Comparison of ENCODE assay signal across 10 cellular contexts in the genomic region with DNA sequence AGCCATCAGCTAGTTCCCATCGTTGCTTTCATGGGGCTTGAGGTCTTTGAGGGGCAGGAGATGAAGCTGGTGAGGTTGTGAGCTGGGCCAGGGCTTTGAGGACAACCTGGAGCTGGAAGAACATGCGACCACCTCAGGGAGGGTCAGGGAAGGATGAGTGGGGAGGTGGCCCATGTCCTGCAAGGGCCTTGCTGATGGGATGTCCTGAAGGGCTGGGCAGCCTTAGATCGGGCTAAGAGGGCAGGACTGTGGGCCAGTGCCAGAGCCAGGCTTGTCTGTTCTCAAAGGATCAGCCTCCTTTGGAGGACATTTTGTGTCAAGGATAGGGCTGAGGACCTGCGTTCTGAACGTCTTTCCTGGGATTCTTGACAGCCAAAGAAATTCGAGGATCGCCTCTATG. TPM values are rescaled to one million over a fixed set of nuclear protein-coding genes. Genes with fewer than 3 reads are reported as not detected.
A peak's percentile ranks its signal among the peaks of the same experiment; 100 is the strongest.
DNase-seq lines count a peak whose midpoint lies in the region; ATAC-seq and TF ChIP-seq lines count a peak whose summit lies in the region.
"Had no signal": no experiment of that assay in that cellular context is flagged by ENCODE, and none has a peak within 500 bp of the region (broad histone marks: within the 10 kb centered on the region; RNA-seq: fewer than 3 reads in every experiment).

No MANE protein-coding gene starts in this region.

- peaks cover 33% of the 10 kb centered on the region for H3K36me3 Mint-ChIP-seq in activated T-cell treated with anti-CD3 and anti-CD28 coated beads, Interleukin-2, amount 50 U/mL, for 24 hours (ENCODE audit: low read depth)
- H3K36me3 Mint-ChIP-seq in central memory CD8-positive, alpha-beta T cell (ENCODE audit: insufficient read depth), result peaks cover 10% of the 10 kb centered on the region
- peaks cover 30% of the 10 kb centered on the region for H3K36me3 Mint-ChIP-seq in mesothelial cell of epicardium

- 87 to 94% methylated on average over 5 to 7 of the region's 7 CpGs for WGBS in thyroid gland, 2 donors

- H3K27me3 ChIP-seq in thoracic aorta (replicated peaks; ENCODE audit: insufficient read depth) (no peaks in the 10 kb centered on the region), thyroid gland (no peaks in the 10 kb centered on the region), MG63 (no peaks in the 10 kb centered on the region)
- H3K27me3 ChIP-seq: hepatocyte had no signal

- peak overlapping the region; percentile 69 for H3K4me3 Mint-ChIP-seq in activated T-cell treated with anti-CD3 and anti-CD28 coated beads, Interleukin-2, amount 50 U/mL, for 24 hours
- H3K4me3 Mint-ChIP-seq in central memory CD8-positive, alpha-beta T cell, result peak overlapping the region; percentile 83
- no peak overlapping the region for H3K4me3 Mint-ChIP-seq in mesothelial cell of epicardium

- intact Hi-C loops in thyroid gland (cut with DNase I), result no loop called here

- H3K27ac Mint-ChIP-seq in activated T-cell treated with anti-CD3 and anti-CD28 coated beads, Interleukin-2, amount 50 U/mL, for 24 hours, result peak overlapping the region; percentile 83
- H3K27ac Mint-ChIP-seq in central memory CD8-positive, alpha-beta T cell (ENCODE audit: low read depth), result peak overlapping the region; percentile 80
- peak overlapping the region; percentile 45 for H3K27ac Mint-ChIP-seq in mesothelial cell of epicardium

- peaks cover 36% of the 10 kb centered on the region for H3K36me3 ChIP-seq in thoracic aorta
- H3K36me3 ChIP-seq in thyroid gland, result peaks cover 35 to 36% of the 10 kb centered on the region in 2 donors
- H3K36me3 ChIP-seq in MG63, result peaks cover 60% of the 10 kb centered on the region

- H3K4me1 ChIP-seq in thoracic aorta (ENCODE audit: control insufficient read depth in 1 of 2, low read depth in 2 of 2) (peaks cover 5 to 15% of the 10 kb centered on the region in 2 donors), thyroid gland (peaks cover 0 to 4% of the 10 kb centered on the region in 2 donors)

- no peaks in the 10 kb centered on the region for H3K27me3 Mint-ChIP-seq in activated T-cell treated with anti-CD3 and anti-CD28 coated beads, Interleukin-2, amount 50 U/mL, for 24 hours
- no peaks in the 10 kb centered on the region for H3K27me3 Mint-ChIP-seq in central memory CD8-positive, alpha-beta T cell
- no peaks in the 10 kb centered on the region for H3K27me3 Mint-ChIP-seq in mesothelial cell of epicardium (ENCODE audit: low read depth)

- H3K27ac ChIP-seq in thoracic aorta (peak overlapping the region; percentile 91 to 95), thyroid gland (peak overlapping the region in 1 of 3 donors; percentile 65)
- H3K27ac ChIP-seq: hepatocyte had no signal

- ATAC-seq in central memory CD8-positive, alpha-beta T cell (replicated peaks; ENCODE audit: extremely low read depth, poor library complexity, severe bottlenecking), result no peak
- ATAC-seq in thoracic aorta (ENCODE audit: insufficient number of reproducible peaks, low FRiP score, low read depth), result no peak

- H3K9me3 Mint-ChIP-seq in activated T-cell treated with anti-CD3 and anti-CD28 coated beads, Interleukin-2, amount 50 U/mL, for 24 hours, result no peaks in the 10 kb centered on the region
- H3K9me3 Mint-ChIP-seq in central memory CD8-positive, alpha-beta T cell, result no peaks in the 10 kb centered on the region
- H3K9me3 Mint-ChIP-seq in mesothelial cell of epicardium, result no peaks in the 10 kb centered on the region

- H3K4me1 Mint-ChIP-seq in activated T-cell treated with anti-CD3 and anti-CD28 coated beads, Interleukin-2, amount 50 U/mL, for 24 hours (ENCODE audit: low read depth), result peaks cover 23% of the 10 kb centered on the region
- peaks cover 9% of the 10 kb centered on the region for H3K4me1 Mint-ChIP-seq in central memory CD8-positive, alpha-beta T cell
- H3K4me1 Mint-ChIP-seq in mesothelial cell of epicardium, result peaks cover 9% of the 10 kb centered on the region

- no peak for DNase-seq in activated T-cell treated with anti-CD3 and anti-CD28 coated beads, Interleukin-2, amount 50 U/mL, for 24 hours
- DNase-seq in activated T-cell treated with anti-CD3 and anti-CD28 coated beads for 4 hours (no peak), mesothelial cell of epicardium (ENCODE audit: low spot score in 2 of 2, unreplicated experiment in 2 of 2) (no peak), thoracic aorta (ENCODE audit: low spot score) (no peak), thyroid gland (no peak), NCI-H1417 (lab: John Stamatoyannopoulos, UW) (no peak), MG63 (no peak)
- DNase-seq in central memory CD8-positive, alpha-beta T cell (ENCODE audit: low spot score in 2 of 2), result no peak
- DNase-seq: NK-92 treated with Interleukin-12 subunit alpha and Interleukin-12 subunit beta, amount 100 ng/mL, for 24 hours had no signal

- peak overlapping the region; percentile 89 for H3K4me3 ChIP-seq in thoracic aorta
- H3K4me3 ChIP-seq in thyroid gland (replicated peaks in 1 of 3), result no peak overlapping the region
- H3K4me3 ChIP-seq in MG63, result no peak overlapping the region
- H3K4me3 ChIP-seq: hepatocyte had no signal

- H3K9me3 ChIP-seq in thoracic aorta (no peaks in the 10 kb centered on the region), thyroid gland (no peaks in the 10 kb centered on the region), MG63 (no peaks in the 10 kb centered on the region)

- TF ChIP-seq CTCF in mesothelial cell of epicardium (IDR thresholded peaks at IDR 0.05; ENCODE audit: unreplicated experiment) (no peak), thoracic aorta (IDR thresholded peaks at IDR 0.05) (no peak), thyroid gland (IDR thresholded peaks at IDR 0.05) (no peak)

- TF ChIP-seq POLR2A in thyroid gland (IDR thresholded peaks at IDR 0.05), result no peak

RNA-seq across cellular contexts. Expression of a gene that starts 10.5 kb away (rescaled TPM):
- total RNA-seq in mesothelial cell of epicardium (184 to 196 TPM (median 190 TPM) in 3 replicates), thoracic aorta (10 to 100 TPM; 50.6 to 79.4 TPM), thyroid gland (100 to 1,000 TPM in 2 of 4 donors, 10 to 100 TPM in 2; 91.6 to 232 (median 139) TPM)
- total RNA-seq in MG63 (2014; rRNA removed; shearing (Covaris generic); ENCODE audit: low replicate concordance), result 84.7 and 163 TPM in 2 replicates

RNA-seq across cellular contexts. Expression of a gene that starts 24.3 kb away (rescaled TPM):
- total RNA-seq in mesothelial cell of epicardium (2.7 to 2.8 TPM (median 2.8 TPM) in 3 replicates), thoracic aorta (1 to 10 TPM in 1 of 2 donors, under 1 TPM in 1; 0.27 to 1.2 TPM), thyroid gland (1 to 10 TPM; 1.2 to 1.9 (median 1.4) TPM)
- 0.22 and 0.43 TPM in 2 replicates for total RNA-seq in MG63 (2014; rRNA removed; shearing (Covaris generic); ENCODE audit: low replicate concordance)

RNA-seq across cellular contexts. Expression of a gene that starts 31.9 kb away (rescaled TPM):
- total RNA-seq in mesothelial cell of epicardium (19.4 to 21.3 TPM (median 20.4 TPM) in 3 replicates), thoracic aorta (1 to 10 TPM in 1 of 2 donors, under 1 TPM in 1; 0.41 to 4.5 TPM), thyroid gland (1 to 10 TPM; 3.0 to 7.1 (median 4.6) TPM)
- total RNA-seq in MG63 (2014; rRNA removed; shearing (Covaris generic); ENCODE audit: low replicate concordance), result not detected in 2 replicates

RNA-seq across cellular contexts. Expression of a gene that starts 33.9 kb away (rescaled TPM):
- total RNA-seq in mesothelial cell of epicardium, result 34.0 to 36.5 TPM (median 36.2 TPM) in 3 replicates
- total RNA-seq in thoracic aorta, result 10 to 100 TPM; 17.5 to 38.3 TPM
- total RNA-seq in thyroid gland, result 10 to 100 TPM; 22.4 to 40.5 (median 29.1) TPM
- 86.6 and 138 TPM in 2 replicates for total RNA-seq in MG63 (2014; rRNA removed; shearing (Covaris generic); ENCODE audit: low replicate concordance)
